In the genomic region with DNA sequence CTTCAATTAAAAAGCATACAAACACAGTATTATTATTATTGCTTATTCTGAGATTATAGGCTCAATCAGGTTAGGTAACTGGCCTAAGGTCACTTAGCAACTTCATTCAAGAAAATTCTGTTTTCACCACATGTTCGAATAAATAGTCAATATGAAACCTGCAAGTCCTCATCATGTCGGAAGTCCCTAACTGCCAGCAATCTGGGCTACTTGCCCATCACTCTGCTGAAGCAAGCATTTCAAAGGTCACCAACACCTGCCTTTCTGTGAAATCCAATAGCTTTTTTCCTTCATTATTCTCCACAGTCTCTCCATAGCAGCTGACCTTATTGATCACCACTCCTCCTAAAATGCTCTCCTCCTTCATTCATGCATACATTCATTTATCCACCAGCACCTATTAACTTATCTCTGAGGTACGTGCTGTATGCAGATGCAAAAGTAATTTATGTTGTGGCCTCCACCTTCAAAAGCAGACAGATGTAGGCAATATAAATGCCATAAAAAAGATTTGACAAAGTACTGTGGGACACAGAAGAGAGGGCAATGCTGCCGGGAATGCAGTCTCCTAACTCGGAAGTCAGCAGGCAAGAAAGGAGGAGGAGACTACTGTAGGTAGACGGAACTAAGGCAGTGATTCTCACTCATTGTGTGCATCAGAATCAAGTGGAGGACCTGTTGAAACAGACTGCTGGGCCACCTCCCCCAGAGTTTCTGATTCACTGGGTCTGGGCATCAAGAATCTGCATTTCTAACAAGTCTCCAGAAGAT, we compare ENCODE assay signal across 27 cellular contexts.
A peak's percentile ranks its signal among the peaks of the same experiment; 100 is the strongest.
DNase-seq lines count a peak whose midpoint lies in the region; ATAC-seq, FAIRE-seq and TF ChIP-seq lines count a peak whose summit lies in the region.
"Had no signal": no experiment of that assay in that cellular context is flagged by ENCODE, and none has a peak within 500 bp of the region (broad histone marks: within the 10 kb centered on the region; RNA-seq: fewer than 3 reads in every experiment).

No MANE protein-coding gene starts in this region.

- TF ChIP-seq CTCF in GM23338 (conservative IDR thresholded peaks at IDR 0.05; ENCODE audit: low read depth in 2 of 2), result no peak
- no peak for TF ChIP-seq CTCF in colonic mucosa (IDR thresholded peaks at IDR 0.05)
- TF ChIP-seq CTCF in psoas muscle (IDR thresholded peaks at IDR 0.05), result no peak
- TF ChIP-seq CTCF in activated CD8-positive, alpha-beta T cell treated with anti-CD3 and anti-CD28 coated beads for 36 hours (IDR thresholded peaks at IDR 0.05), result no peak

- no peak overlapping the region for H3K27ac ChIP-seq in GM23338 (ENCODE audit: low read depth)
- H3K27ac ChIP-seq in colonic mucosa, result peak overlapping the region; percentile 29
- no peak overlapping the region for H3K27ac ChIP-seq in psoas muscle
- H3K27ac ChIP-seq: C4-2B, epithelial cell of prostate, pancreas, PC-9, right atrium auricular region, SJCRH30, suprapubic skin had no signal

- CTCF ChIA-PET in activated CD8-positive, alpha-beta T cell treated with anti-CD3 and anti-CD28 coated beads for 36 hours (lab: Charles Lee), result no interaction called here

- H3K36me3 ChIP-seq in GM23338 (ENCODE audit: insufficient read depth) (no peaks in the 10 kb centered on the region), colonic mucosa (no peaks in the 10 kb centered on the region), psoas muscle (ENCODE audit: insufficient read depth in 1 of 2, low read depth in 1 of 2) (no peaks in the 10 kb centered on the region)
- H3K36me3 ChIP-seq: pancreas, right atrium auricular region, SJCRH30, suprapubic skin had no signal

- H3K4me3 Mint-ChIP-seq in GM23338, result no peak overlapping the region
- no peak overlapping the region for H3K4me3 Mint-ChIP-seq in stimulated activated memory B cell treated with anti-CD40 and anti-IgM and Interleukin-4, amounts not matched to agents 10 μg/mL and 1 μg/mL and 100 μg/mL, for 72 hours
- H3K4me3 Mint-ChIP-seq in activated CD8-positive, alpha-beta T cell treated with anti-CD3 and anti-CD28 coated beads for 36 hours, result no peak overlapping the region
- H3K4me3 Mint-ChIP-seq: activated CD4-positive, alpha-beta T cell treated with anti-CD3 and anti-CD28 coated beads, Interleukin-2, amount 10 ng/mL, durations not matched to agents 7 days and 5 days; activated naive CD4-positive, alpha-beta T cell treated with anti-CD3 and anti-CD28 coated beads for 36 hours; activated T-cell treated with anti-CD3 and anti-CD28 coated beads, Interleukin-2, amount 50 U/mL, for 4 hours; brain; H9; nephron; stimulated activated effector memory CD8-positive, alpha-beta T cell treated with anti-CD3 and anti-CD28 coated beads, Interleukin-12 subunit alpha, Interleukin-12 subunit beta, amount 100 ng/mL, for 72 hours; WTC11 had no signal

- DNase-seq in GM23338 (ENCODE audit: low spot score) (no peak), NCI-H1105 treated with DMSO at 0.1 percent for 48 hours (lab: John Stamatoyannopoulos, UW) (peak; percentile 74), colonic mucosa (peak; percentile 66), psoas muscle (no peak), urothelium cell line (ENCODE audit: low spot score) (no peak)
- no peak for DNase-seq in activated CD8-positive, alpha-beta T cell treated with anti-CD3 and anti-CD28 coated beads for 36 hours
- DNase-seq: activated CD4-positive, alpha-beta T cell treated with anti-CD3 and anti-CD28 coated beads, Interleukin-2, amount 10 ng/mL, durations not matched to agents 7 days and 5 days; activated naive CD4-positive, alpha-beta T cell treated with anti-CD3 and anti-CD28 coated beads for 36 hours; activated T-cell treated with anti-CD3 and anti-CD28 coated beads, Interleukin-2, amount 50 U/mL, for 4 hours; Caco-2; H9; NCI-H1417 treated with DMSO at 0.1 percent for 48 hours; NCI-H524; pancreas; PC-9; SJCRH30; stimulated activated CD4-positive, alpha-beta T cell treated with anti-CD3 and anti-CD28 coated beads, Interleukin-4, amount 100 ng/mL, for 1 hour had no signal

- no peaks in the 10 kb centered on the region for H4K20me1 ChIP-seq in GM23338 (replicated peaks; ENCODE audit: insufficient read depth)

- peak; percentile 32; the same call in 1 of the 3 replicates for ATAC-seq in GM23338
- ATAC-seq in psoas muscle, result peak in 3 of 4 donors; percentile 50 to 64 (median 57)
- no peak for ATAC-seq in stimulated activated memory B cell treated with anti-CD40 and anti-IgM and Interleukin-4, amounts not matched to agents 10 μg/mL and 1 μg/mL and 100 μg/mL, for 72 hours
- ATAC-seq in activated CD8-positive, alpha-beta T cell treated with anti-CD3 and anti-CD28 coated beads for 36 hours, result no peak
- ATAC-seq: activated T-cell treated with anti-CD3 and anti-CD28 coated beads, Interleukin-2, amount 50 U/mL, for 4 hours; stimulated activated effector memory CD8-positive, alpha-beta T cell treated with anti-CD3 and anti-CD28 coated beads, Interleukin-12 subunit alpha, Interleukin-12 subunit beta, amount 100 ng/mL, for 72 hours; WTC11 had no signal

- 0 out of 2 replicates have a peak, but pooled peaks cover 2% of the 10 kb centered on the region for H3F3A ChIP-seq in GM23338 (replicated peaks; ENCODE audit: low read depth)

- peaks cover 6% of the 10 kb centered on the region for H3K4me1 Mint-ChIP-seq in GM23338
- no peaks in the 10 kb centered on the region for H3K4me1 Mint-ChIP-seq in stimulated activated memory B cell treated with anti-CD40 and anti-IgM and Interleukin-4, amounts not matched to agents 10 μg/mL and 1 μg/mL and 100 μg/mL, for 72 hours
- no peaks in the 10 kb centered on the region for H3K4me1 Mint-ChIP-seq in activated CD8-positive, alpha-beta T cell treated with anti-CD3 and anti-CD28 coated beads for 36 hours (ENCODE audit: low read depth)
- H3K4me1 Mint-ChIP-seq: activated CD4-positive, alpha-beta T cell treated with anti-CD3 and anti-CD28 coated beads, Interleukin-2, amount 10 ng/mL, durations not matched to agents 7 days and 5 days; brain; stimulated activated effector memory CD8-positive, alpha-beta T cell treated with anti-CD3 and anti-CD28 coated beads, Interleukin-12 subunit alpha, Interleukin-12 subunit beta, amount 100 ng/mL, for 72 hours had no signal

- H3K27ac Mint-ChIP-seq in GM23338, result no peak overlapping the region
- no peak overlapping the region for H3K27ac Mint-ChIP-seq in stimulated activated memory B cell treated with anti-CD40 and anti-IgM and Interleukin-4, amounts not matched to agents 10 μg/mL and 1 μg/mL and 100 μg/mL, for 72 hours
- no peak overlapping the region for H3K27ac Mint-ChIP-seq in activated CD8-positive, alpha-beta T cell treated with anti-CD3 and anti-CD28 coated beads for 36 hours
- H3K27ac Mint-ChIP-seq: activated CD4-positive, alpha-beta T cell treated with anti-CD3 and anti-CD28 coated beads, Interleukin-2, amount 10 ng/mL, durations not matched to agents 7 days and 5 days; activated naive CD4-positive, alpha-beta T cell treated with anti-CD3 and anti-CD28 coated beads for 36 hours; brain; nephron; stimulated activated effector memory CD8-positive, alpha-beta T cell treated with anti-CD3 and anti-CD28 coated beads, Interleukin-12 subunit alpha, Interleukin-12 subunit beta, amount 100 ng/mL, for 72 hours; WTC11 had no signal

- POLR2A ChIA-PET in activated CD8-positive, alpha-beta T cell treated with anti-CD3 and anti-CD28 coated beads for 36 hours (lab: Charles Lee), result no interaction called here

- 62 to 74% (median 68%) methylated on average over 6 of the region's 6 CpGs for WGBS in psoas muscle, 3 donors

- H3K4me1 ChIP-seq in GM23338 (ENCODE audit: insufficient read depth), result no peaks in the 10 kb centered on the region
- no peaks in the 10 kb centered on the region for H3K4me1 ChIP-seq in colonic mucosa
- H3K4me1 ChIP-seq in psoas muscle, result peaks cover 6% of the 10 kb centered on the region
- H3K4me1 ChIP-seq: Caco-2, pancreas, right atrium auricular region, SJCRH30, suprapubic skin had no signal

- H3K4me2 ChIP-seq in GM23338, result no peak overlapping the region
- H3K4me2 ChIP-seq: PC-9 had no signal

- H2AFZ ChIP-seq in GM23338, result no peak overlapping the region
- H2AFZ ChIP-seq: PC-9 had no signal

- no peaks in the 10 kb centered on the region for H3K9me3 ChIP-seq in colonic mucosa
- no peaks in the 10 kb centered on the region for H3K9me3 ChIP-seq in psoas muscle
- H3K9me3 ChIP-seq: Caco-2, pancreas, right atrium auricular region, SJCRH30, suprapubic skin had no signal

- H3K27me3 ChIP-seq in GM23338 (ENCODE audit: insufficient read depth) (no peaks in the 10 kb centered on the region), colonic mucosa (no peaks in the 10 kb centered on the region), psoas muscle (ENCODE audit: insufficient read depth in 3 of 3, low read length in 2 of 3) (no peaks in the 10 kb centered on the region)
- H3K27me3 ChIP-seq: pancreas, right atrium auricular region, SJCRH30, suprapubic skin had no signal

- no peak for FAIRE-seq in urothelium cell line (lab: Jason Lieb, UNC)
- FAIRE-seq: islet of Langerhans, pancreas had no signal

- H3K9me3 Mint-ChIP-seq in GM23338, result no peaks in the 10 kb centered on the region
- H3K9me3 Mint-ChIP-seq in stimulated activated memory B cell treated with anti-CD40 and anti-IgM and Interleukin-4, amounts not matched to agents 10 μg/mL and 1 μg/mL and 100 μg/mL, for 72 hours, result peaks cover 3% of the 10 kb centered on the region
- no peaks in the 10 kb centered on the region for H3K9me3 Mint-ChIP-seq in activated CD8-positive, alpha-beta T cell treated with anti-CD3 and anti-CD28 coated beads for 36 hours
- H3K9me3 Mint-ChIP-seq: activated CD4-positive, alpha-beta T cell treated with anti-CD3 and anti-CD28 coated beads, Interleukin-2, amount 10 ng/mL, durations not matched to agents 7 days and 5 days; activated T-cell treated with anti-CD3 and anti-CD28 coated beads, Interleukin-2, amount 50 U/mL, for 4 hours; brain; H9; nephron; WTC11 had no signal

- no peaks in the 10 kb centered on the region for H3K9me2 ChIP-seq in GM23338 (ENCODE audit: insufficient read depth)

- no peaks in the 10 kb centered on the region for H3K36me3 Mint-ChIP-seq in GM23338 (ENCODE audit: low read depth)
- H3K36me3 Mint-ChIP-seq in stimulated activated memory B cell treated with anti-CD40 and anti-IgM and Interleukin-4, amounts not matched to agents 10 μg/mL and 1 μg/mL and 100 μg/mL, for 72 hours, result no peaks in the 10 kb centered on the region
- no peaks in the 10 kb centered on the region for H3K36me3 Mint-ChIP-seq in activated CD8-positive, alpha-beta T cell treated with anti-CD3 and anti-CD28 coated beads for 36 hours (ENCODE audit: low read depth)
- H3K36me3 Mint-ChIP-seq: brain; stimulated activated effector memory CD8-positive, alpha-beta T cell treated with anti-CD3 and anti-CD28 coated beads, Interleukin-12 subunit alpha, Interleukin-12 subunit beta, amount 100 ng/mL, for 72 hours; WTC11 had no signal

- H3K79me2 ChIP-seq in GM23338 (replicated peaks; ENCODE audit: insufficient read depth), result 0 out of 2 replicates have a peak, but pooled peaks cover 8% of the 10 kb centered on the region

- intact Hi-C loops in colonic mucosa (cut with DNase I), result no loop called here
- intact Hi-C loops in psoas muscle (cut with DNase I), result no loop called here
- intact Hi-C loops in activated CD8-positive, alpha-beta T cell treated with anti-CD3 and anti-CD28 coated beads for 36 hours (cut with micrococcal nuclease), result no loop called here

- no peak overlapping the region for H3K9ac ChIP-seq in colonic mucosa (ENCODE audit: low read depth in 2 of 2, low read length in 2 of 2)

- H3K4me3 ChIP-seq in GM23338 (no peak overlapping the region), colonic mucosa (no peak overlapping the region), psoas muscle (no peak overlapping the region)
- H3K4me3 ChIP-seq: pancreas, PC-9, right atrium auricular region, SJCRH30, suprapubic skin had no signal

- no peaks in the 10 kb centered on the region for H3K27me3 Mint-ChIP-seq in GM23338 (ENCODE audit: insufficient read depth, low read depth, poor library complexity)
- H3K27me3 Mint-ChIP-seq in stimulated activated memory B cell treated with anti-CD40 and anti-IgM and Interleukin-4, amounts not matched to agents 10 μg/mL and 1 μg/mL and 100 μg/mL, for 72 hours, result no peaks in the 10 kb centered on the region
- no peaks in the 10 kb centered on the region for H3K27me3 Mint-ChIP-seq in activated CD8-positive, alpha-beta T cell treated with anti-CD3 and anti-CD28 coated beads for 36 hours
- H3K27me3 Mint-ChIP-seq: activated CD4-positive, alpha-beta T cell treated with anti-CD3 and anti-CD28 coated beads, Interleukin-2, amount 10 ng/mL, durations not matched to agents 7 days and 5 days had no signal

Comparison
In these comparisons a context has a peak if more than half of its experiments do, and no peak if none do; other contexts are left out.
1. ATAC-seq: peak in GM23338 (single experiment) and psoas muscle (3 of 4); none in stimulated activated memory B cell treated with anti-CD40 and anti-IgM and Interleukin-4, amounts not matched to agents 10 μg/mL and 1 μg/mL and 100 μg/mL, for 72 hours (single experiment) and activated CD8-positive, alpha-beta T cell treated with anti-CD3 and anti-CD28 coated beads for 36 hours (single experiment).
2. DNase-seq: peak in NCI-H1105 treated with DMSO at 0.1 percent for 48 hours (single experiment) and colonic mucosa (single experiment); none in GM23338 (single experiment), psoas muscle (0 of 2), urothelium cell line (single experiment) and activated CD8-positive, alpha-beta T cell treated with anti-CD3 and anti-CD28 coated beads for 36 hours (single experiment).